Comparison of ENCODE assay signal across 1 cellular context in the genomic region with DNA sequence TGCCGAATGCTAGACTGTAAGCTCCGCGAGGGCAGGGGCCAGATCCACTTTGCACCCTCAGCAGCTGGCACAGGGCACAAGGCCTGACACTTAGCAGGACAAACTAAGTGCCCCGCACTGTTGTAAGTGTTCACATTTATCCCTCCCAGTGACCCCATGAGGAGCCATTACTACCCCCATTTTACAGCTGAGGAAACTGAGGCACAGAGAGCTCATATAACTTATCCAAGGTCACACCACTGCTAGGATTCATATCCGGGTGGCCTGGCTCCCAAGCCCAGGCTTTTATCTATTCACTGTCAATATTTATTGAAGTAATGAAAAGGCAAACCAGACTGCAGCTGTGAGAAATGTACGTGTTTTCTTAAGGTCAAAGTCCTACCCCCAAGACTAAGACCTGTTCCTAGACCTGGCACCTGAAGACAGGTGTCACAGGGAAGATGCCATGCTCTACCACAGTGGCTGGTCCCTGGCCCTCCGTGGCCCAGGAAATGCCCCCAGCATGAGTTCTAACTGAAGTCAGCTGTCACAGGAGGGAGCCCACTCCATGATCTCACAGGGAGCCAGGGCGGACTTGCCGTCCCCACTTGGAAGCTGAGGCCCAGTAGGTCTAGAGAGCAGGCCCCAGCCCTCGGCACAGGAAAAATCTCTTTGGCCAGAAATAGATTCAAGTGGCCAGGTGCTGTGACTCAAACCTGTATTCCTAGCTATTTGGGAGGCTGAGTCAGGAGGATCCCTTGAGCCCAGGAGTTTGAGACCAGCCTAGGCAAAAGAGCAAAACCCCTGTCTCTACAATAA.
TF ChIP-seq lines count a peak whose summit lies in the region.

No MANE protein-coding gene starts in this region.

TF ChIP-seq in HepG2, 621 proteins besides CTCF, POLR2A, EP300 and RAD21 (continued from another document and continues in another):
- TF ChIP-seq ZNF10 (CRISPR knock-in tag; IDR thresholded peaks at IDR 0.05; ENCODE audit: borderline replicate concordance, low read depth) (no peak), MEIS2 (CRISPR knock-in tag; IDR thresholded peaks at IDR 0.05) (no peak), ZNF292 (CRISPR knock-in tag; IDR thresholded peaks at IDR 0.05; ENCODE audit: borderline replicate concordance, low read depth) (0 out of 2 replicates have a peak, but pooled peaks have one; percentile 1), EED (CRISPR knock-in tag; IDR thresholded peaks at IDR 0.05) (0 out of 2 replicates have a peak, but pooled peaks have one; percentile 27), AKAP8 (CRISPR knock-in tag; IDR thresholded peaks at IDR 0.05) (0 out of 2 replicates have a peak, but pooled peaks have one; percentile 37), ZNF629 (CRISPR knock-in tag; conservative IDR thresholded peaks at IDR 0.05) (peak; percentile 88), ZNF747 (CRISPR knock-in tag; IDR thresholded peaks at IDR 0.05; ENCODE audit: borderline replicate concordance) (0 out of 2 replicates have a peak, but pooled peaks have one; percentile 55), HDAC2 (CRISPR knock-in tag; IDR thresholded peaks at IDR 0.05) (0 out of 2 replicates have a peak, but pooled peaks have one; percentile 7), ZNF788 (CRISPR knock-in tag; IDR thresholded peaks at IDR 0.05; ENCODE audit: borderline replicate concordance) (peak; percentile 43; the same call in 1 of the 2 replicates), HNRNPK (IDR thresholded peaks at IDR 0.05; ENCODE audit: low read depth, low read length, poor library complexity, severe bottlenecking) (no peak), ZNF772 (CRISPR knock-in tag; IDR thresholded peaks at IDR 0.05) (peak; percentile 69; the same call in 1 of the 2 replicates), ONECUT2 (CRISPR knock-in tag; IDR thresholded peaks at IDR 0.05) (no peak), ZFX (CRISPR knock-in tag; IDR thresholded peaks at IDR 0.05; ENCODE audit: low read depth) (peak; percentile 53; the same call in 1 of the 2 replicates), TSC22D2 (CRISPR knock-in tag; IDR thresholded peaks at IDR 0.05; ENCODE audit: borderline replicate concordance) (0 out of 2 replicates have a peak, but pooled peaks have one; percentile 25), ZNF468 (CRISPR knock-in tag; IDR thresholded peaks at IDR 0.05) (peak; percentile 80; the same call in 1 of the 2 replicates), ZNF850 (CRISPR knock-in tag; conservative IDR thresholded peaks at IDR 0.05) (0 out of 2 replicates have a peak, but pooled peaks have one; percentile 27), MEF2D (CRISPR knock-in tag; IDR thresholded peaks at IDR 0.05) (0 out of 2 replicates have a peak, but pooled peaks have one; percentile 22), SAP130 (CRISPR knock-in tag; IDR thresholded peaks at IDR 0.05; ENCODE audit: low read depth) (0 out of 2 replicates have a peak, but pooled peaks have one; percentile 5), DPF2 (CRISPR knock-in tag; IDR thresholded peaks at IDR 0.05; ENCODE audit: borderline replicate concordance, low read depth) (0 out of 2 replicates have a peak, but pooled peaks have one; percentile 17), GZF1 (CRISPR knock-in tag; IDR thresholded peaks at IDR 0.05) (0 out of 2 replicates have a peak, but pooled peaks have one; percentile 32), ZNF83 (CRISPR knock-in tag; IDR thresholded peaks at IDR 0.05; ENCODE audit: borderline replicate concordance) (0 out of 2 replicates have a peak, but pooled peaks have one; percentile 35), TCF7 (IDR thresholded peaks at IDR 0.05; ENCODE audit: low read depth) (0 out of 2 replicates have a peak, but pooled peaks have one; percentile 33), ZNF841 (CRISPR knock-in tag; IDR thresholded peaks at IDR 0.05; ENCODE audit: borderline replicate concordance) (no peak), TBX2 (CRISPR knock-in tag; IDR thresholded peaks at IDR 0.05; ENCODE audit: borderline replicate concordance) (peak; percentile 48; the same call in 1 of the 2 replicates), ELF3 (CRISPR knock-in tag; IDR thresholded peaks at IDR 0.05) (0 out of 2 replicates have a peak, but pooled peaks have one; percentile 25), KMT2B (CRISPR knock-in tag; IDR thresholded peaks at IDR 0.05) (no peak), ZMYM2 (CRISPR knock-in tag; IDR thresholded peaks at IDR 0.05) (no peak), KDM3A (CRISPR knock-in tag; IDR thresholded peaks at IDR 0.05; ENCODE audit: low read depth) (0 out of 2 replicates have a peak, but pooled peaks have one; percentile 20), ZFP36 (IDR thresholded peaks at IDR 0.05; ENCODE audit: borderline replicate concordance, low read depth, low read length, partially characterized antibody) (no peak), RXRB (CRISPR knock-in tag; IDR thresholded peaks at IDR 0.05; ENCODE audit: borderline replicate concordance) (no peak), PHF21A (CRISPR knock-in tag; IDR thresholded peaks at IDR 0.05) (peak; percentile 33; the same call in 1 of the 2 replicates), FOXA1 (IDR thresholded peaks at IDR 0.05) (no peak), FOXA1 (CRISPR knock-in tag; IDR thresholded peaks at IDR 0.05) (0 out of 2 replicates have a peak, but pooled peaks have one; percentile 9), ZBTB38 (CRISPR knock-in tag; IDR thresholded peaks at IDR 0.05) (0 out of 2 replicates have a peak, but pooled peaks have one; percentile 10), HNF4A (CRISPR knock-in tag; IDR thresholded peaks at IDR 0.05) (0 out of 2 replicates have a peak, but pooled peaks have one; percentile 19)
- TF ChIP-seq, protein P1, sequence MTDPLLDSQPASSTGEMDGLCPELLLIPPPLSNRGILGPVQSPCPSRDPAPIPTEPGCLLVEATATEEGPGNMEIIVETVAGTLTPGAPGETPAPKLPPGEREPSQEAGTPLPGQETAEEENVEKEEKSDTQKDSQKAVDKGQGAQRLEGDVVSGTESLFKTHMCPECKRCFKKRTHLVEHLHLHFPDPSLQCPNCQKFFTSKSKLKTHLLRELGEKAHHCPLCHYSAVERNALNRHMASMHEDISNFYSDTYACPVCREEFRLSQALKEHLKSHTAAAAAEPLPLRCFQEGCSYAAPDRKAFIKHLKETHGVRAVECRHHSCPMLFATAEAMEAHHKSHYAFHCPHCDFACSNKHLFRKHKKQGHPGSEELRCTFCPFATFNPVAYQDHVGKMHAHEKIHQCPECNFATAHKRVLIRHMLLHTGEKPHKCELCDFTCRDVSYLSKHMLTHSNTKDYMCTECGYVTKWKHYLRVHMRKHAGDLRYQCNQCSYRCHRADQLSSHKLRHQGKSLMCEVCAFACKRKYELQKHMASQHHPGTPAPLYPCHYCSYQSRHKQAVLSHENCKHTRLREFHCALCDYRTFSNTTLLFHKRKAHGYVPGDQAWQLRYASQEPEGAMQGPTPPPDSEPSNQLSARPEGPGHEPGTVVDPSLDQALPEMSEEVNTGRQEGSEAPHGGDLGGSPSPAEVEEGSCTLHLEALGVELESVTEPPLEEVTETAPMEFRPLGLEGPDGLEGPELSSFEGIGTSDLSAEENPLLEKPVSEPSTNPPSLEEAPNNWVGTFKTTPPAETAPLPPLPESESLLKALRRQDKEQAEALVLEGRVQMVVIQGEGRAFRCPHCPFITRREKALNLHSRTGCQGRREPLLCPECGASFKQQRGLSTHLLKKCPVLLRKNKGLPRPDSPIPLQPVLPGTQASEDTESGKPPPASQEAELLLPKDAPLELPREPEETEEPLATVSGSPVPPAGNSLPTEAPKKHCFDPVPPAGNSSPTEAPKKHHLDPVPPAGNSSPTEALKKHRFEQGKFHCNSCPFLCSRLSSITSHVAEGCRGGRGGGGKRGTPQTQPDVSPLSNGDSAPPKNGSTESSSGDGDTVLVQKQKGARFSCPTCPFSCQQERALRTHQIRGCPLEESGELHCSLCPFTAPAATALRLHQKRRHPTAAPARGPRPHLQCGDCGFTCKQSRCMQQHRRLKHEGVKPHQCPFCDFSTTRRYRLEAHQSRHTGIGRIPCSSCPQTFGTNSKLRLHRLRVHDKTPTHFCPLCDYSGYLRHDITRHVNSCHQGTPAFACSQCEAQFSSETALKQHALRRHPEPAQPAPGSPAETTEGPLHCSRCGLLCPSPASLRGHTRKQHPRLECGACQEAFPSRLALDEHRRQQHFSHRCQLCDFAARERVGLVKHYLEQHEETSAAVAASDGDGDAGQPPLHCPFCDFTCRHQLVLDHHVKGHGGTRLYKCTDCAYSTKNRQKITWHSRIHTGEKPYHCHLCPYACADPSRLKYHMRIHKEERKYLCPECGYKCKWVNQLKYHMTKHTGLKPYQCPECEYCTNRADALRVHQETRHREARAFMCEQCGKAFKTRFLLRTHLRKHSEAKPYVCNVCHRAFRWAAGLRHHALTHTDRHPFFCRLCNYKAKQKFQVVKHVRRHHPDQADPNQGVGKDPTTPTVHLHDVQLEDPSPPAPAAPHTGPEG (CRISPR knock-in tag; IDR thresholded peaks at IDR 0.05), result no peak
- TF ChIP-seq, protein P2, sequence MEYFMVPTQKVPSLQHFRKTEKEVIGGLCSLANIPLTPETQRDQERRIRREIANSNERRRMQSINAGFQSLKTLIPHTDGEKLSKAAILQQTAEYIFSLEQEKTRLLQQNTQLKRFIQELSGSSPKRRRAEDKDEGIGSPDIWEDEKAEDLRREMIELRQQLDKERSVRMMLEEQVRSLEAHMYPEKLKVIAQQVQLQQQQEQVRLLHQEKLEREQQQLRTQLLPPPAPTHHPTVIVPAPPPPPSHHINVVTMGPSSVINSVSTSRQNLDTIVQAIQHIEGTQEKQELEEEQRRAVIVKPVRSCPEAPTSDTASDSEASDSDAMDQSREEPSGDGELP (IDR thresholded peaks at IDR 0.05; ENCODE audit: borderline replicate concordance, low read depth), result peak; percentile 38; the same call in 1 of the 2 replicates
- TF ChIP-seq, protein P3, sequence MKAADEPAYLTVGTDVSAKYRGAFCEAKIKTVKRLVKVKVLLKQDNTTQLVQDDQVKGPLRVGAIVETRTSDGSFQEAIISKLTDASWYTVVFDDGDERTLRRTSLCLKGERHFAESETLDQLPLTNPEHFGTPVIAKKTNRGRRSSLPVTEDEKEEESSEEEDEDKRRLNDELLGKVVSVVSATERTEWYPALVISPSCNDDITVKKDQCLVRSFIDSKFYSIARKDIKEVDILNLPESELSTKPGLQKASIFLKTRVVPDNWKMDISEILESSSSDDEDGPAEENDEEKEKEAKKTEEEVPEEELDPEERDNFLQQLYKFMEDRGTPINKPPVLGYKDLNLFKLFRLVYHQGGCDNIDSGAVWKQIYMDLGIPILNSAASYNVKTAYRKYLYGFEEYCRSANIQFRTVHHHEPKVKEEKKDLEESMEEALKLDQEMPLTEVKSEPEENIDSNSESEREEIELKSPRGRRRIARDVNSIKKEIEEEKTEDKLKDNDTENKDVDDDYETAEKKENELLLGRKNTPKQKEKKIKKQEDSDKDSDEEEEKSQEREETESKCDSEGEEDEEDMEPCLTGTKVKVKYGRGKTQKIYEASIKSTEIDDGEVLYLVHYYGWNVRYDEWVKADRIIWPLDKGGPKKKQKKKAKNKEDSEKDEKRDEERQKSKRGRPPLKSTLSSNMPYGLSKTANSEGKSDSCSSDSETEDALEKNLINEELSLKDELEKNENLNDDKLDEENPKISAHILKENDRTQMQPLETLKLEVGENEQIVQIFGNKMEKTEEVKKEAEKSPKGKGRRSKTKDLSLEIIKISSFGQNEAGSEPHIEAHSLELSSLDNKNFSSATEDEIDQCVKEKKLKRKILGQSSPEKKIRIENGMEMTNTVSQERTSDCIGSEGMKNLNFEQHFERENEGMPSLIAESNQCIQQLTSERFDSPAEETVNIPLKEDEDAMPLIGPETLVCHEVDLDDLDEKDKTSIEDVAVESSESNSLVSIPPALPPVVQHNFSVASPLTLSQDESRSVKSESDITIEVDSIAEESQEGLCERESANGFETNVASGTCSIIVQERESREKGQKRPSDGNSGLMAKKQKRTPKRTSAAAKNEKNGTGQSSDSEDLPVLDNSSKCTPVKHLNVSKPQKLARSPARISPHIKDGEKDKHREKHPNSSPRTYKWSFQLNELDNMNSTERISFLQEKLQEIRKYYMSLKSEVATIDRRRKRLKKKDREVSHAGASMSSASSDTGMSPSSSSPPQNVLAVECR (CRISPR knock-in tag; IDR thresholded peaks at IDR 0.05; ENCODE audit: borderline replicate concordance), result no peak
- TF ChIP-seq, protein P4, sequence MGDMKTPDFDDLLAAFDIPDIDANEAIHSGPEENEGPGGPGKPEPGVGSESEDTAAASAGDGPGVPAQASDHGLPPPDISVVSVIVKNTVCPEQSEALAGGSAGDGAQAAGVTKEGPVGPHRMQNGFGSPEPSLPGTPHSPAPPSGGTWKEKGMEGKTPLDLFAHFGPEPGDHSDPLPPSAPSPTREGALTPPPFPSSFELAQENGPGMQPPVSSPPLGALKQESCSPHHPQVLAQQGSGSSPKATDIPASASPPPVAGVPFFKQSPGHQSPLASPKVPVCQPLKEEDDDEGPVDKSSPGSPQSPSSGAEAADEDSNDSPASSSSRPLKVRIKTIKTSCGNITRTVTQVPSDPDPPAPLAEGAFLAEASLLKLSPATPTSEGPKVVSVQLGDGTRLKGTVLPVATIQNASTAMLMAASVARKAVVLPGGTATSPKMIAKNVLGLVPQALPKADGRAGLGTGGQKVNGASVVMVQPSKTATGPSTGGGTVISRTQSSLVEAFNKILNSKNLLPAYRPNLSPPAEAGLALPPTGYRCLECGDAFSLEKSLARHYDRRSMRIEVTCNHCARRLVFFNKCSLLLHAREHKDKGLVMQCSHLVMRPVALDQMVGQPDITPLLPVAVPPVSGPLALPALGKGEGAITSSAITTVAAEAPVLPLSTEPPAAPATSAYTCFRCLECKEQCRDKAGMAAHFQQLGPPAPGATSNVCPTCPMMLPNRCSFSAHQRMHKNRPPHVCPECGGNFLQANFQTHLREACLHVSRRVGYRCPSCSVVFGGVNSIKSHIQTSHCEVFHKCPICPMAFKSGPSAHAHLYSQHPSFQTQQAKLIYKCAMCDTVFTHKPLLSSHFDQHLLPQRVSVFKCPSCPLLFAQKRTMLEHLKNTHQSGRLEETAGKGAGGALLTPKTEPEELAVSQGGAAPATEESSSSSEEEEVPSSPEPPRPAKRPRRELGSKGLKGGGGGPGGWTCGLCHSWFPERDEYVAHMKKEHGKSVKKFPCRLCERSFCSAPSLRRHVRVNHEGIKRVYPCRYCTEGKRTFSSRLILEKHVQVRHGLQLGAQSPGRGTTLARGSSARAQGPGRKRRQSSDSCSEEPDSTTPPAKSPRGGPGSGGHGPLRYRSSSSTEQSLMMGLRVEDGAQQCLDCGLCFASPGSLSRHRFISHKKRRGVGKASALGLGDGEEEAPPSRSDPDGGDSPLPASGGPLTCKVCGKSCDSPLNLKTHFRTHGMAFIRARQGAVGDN (CRISPR knock-in tag; IDR thresholded peaks at IDR 0.05), result peak; percentile 50
